ENCODE assay signal across 1 cellular context in the genomic region with DNA sequence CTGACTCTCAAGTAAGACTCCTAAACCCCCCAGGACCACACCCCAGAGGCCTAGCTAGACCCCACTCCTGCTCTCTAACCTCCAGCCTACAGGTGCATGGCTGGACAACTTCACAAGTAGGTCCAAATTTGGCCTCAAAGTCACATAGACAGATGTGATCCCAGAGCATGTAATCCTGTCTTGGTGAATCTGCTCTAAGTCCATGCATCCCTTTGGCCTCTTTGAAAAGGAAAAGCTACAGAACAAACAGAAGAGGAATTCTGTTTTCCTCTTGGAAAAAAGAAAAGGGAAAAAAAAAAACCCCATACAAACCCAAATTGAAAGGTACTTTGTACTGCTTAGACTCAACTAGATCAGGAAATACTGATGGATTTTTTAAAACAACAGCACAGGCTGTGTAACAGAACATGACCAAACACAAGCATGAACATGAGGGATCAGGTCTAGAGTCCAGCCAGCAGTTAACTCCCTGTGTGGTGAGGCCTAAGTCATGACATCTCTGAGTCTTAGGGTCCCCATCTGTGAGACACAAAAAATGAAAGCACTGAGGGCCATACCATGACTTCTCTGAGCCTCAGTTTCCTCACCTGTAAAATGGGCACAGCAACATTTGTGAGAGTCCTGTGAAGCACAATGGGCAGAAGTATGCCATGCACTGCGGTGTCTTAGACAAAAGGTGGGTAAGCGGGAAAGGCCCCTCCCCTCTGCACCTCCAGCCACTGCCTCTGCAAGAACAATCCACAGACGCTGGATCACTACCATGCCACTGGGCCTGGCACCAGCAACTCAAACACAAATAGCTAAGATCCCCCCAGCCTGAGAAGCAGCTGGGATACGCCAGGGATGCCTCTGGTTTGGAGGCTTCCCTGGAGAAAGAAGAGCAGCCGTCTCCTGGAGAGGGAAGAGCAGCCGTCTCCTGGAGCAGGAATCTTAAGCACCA.
A peak's percentile ranks its signal among the peaks of the same experiment; 100 is the strongest.
TF ChIP-seq lines count a peak whose summit lies in the region.

No MANE protein-coding gene starts in this region.

TF ChIP-seq in HepG2, 621 proteins besides CTCF, POLR2A, EP300 and RAD21 (continued from another document and continues in another):
- TF ChIP-seq, protein P1, sequence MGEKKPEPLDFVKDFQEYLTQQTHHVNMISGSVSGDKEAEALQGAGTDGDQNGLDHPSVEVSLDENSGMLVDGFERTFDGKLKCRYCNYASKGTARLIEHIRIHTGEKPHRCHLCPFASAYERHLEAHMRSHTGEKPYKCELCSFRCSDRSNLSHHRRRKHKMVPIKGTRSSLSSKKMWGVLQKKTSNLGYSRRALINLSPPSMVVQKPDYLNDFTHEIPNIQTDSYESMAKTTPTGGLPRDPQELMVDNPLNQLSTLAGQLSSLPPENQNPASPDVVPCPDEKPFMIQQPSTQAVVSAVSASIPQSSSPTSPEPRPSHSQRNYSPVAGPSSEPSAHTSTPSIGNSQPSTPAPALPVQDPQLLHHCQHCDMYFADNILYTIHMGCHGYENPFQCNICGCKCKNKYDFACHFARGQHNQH (CRISPR knock-in tag; IDR thresholded peaks at IDR 0.05) = 0 out of 2 replicates have a peak, but pooled peaks have one; percentile 22
- TF ChIP-seq ZNF772 (CRISPR knock-in tag; IDR thresholded peaks at IDR 0.05) (0 out of 2 replicates have a peak, but pooled peaks have one; percentile 7), ZNF652 (CRISPR knock-in tag; IDR thresholded peaks at IDR 0.05; ENCODE audit: borderline replicate concordance, low read depth) (peak; percentile 73), ZNF264 (CRISPR knock-in tag; IDR thresholded peaks at IDR 0.05) (peak; percentile 33), LCORL (IDR thresholded peaks at IDR 0.05) (0 out of 2 replicates have a peak, but pooled peaks have one; percentile 58), LCORL (CRISPR knock-in tag; IDR thresholded peaks at IDR 0.05) (peak; percentile 69), HDAC1 (CRISPR knock-in tag; IDR thresholded peaks at IDR 0.05) (peak; percentile 51; the same call in 1 of the 2 replicates), IRF2 (CRISPR knock-in tag; IDR thresholded peaks at IDR 0.05) (peak; percentile 37; the same call in 1 of the 2 replicates), ZNF138 (CRISPR knock-in tag; IDR thresholded peaks at IDR 0.05; ENCODE audit: low read depth) (0 out of 2 replicates have a peak, but pooled peaks have one; percentile 15), NR1H2 (CRISPR knock-in tag; IDR thresholded peaks at IDR 0.05; ENCODE audit: borderline replicate concordance, low read depth) (no peak), ZNF101 (CRISPR knock-in tag; IDR thresholded peaks at IDR 0.05; ENCODE audit: borderline replicate concordance, low read depth) (no peak; the same call in 1 of the 2 replicates), ASH2L (IDR thresholded peaks at IDR 0.05; ENCODE audit: insufficient read length, low read depth, low read length) (peak; percentile 20), ZSCAN21 (CRISPR knock-in tag; IDR thresholded peaks at IDR 0.05; ENCODE audit: borderline replicate concordance) (0 out of 2 replicates have a peak, but pooled peaks have one; percentile 48), ISL2 (CRISPR knock-in tag; IDR thresholded peaks at IDR 0.05) (peak; percentile 16; the same call in 1 of the 2 replicates), GFI1 (CRISPR knock-in tag; IDR thresholded peaks at IDR 0.05; ENCODE audit: borderline replicate concordance) (0 out of 2 replicates have a peak, but pooled peaks have one; percentile 36), ZBTB20 (CRISPR knock-in tag; IDR thresholded peaks at IDR 0.05; ENCODE audit: borderline replicate concordance, low read depth) (0 out of 2 replicates have a peak, but pooled peaks have one; percentile 22), ARID2 (CRISPR knock-in tag; IDR thresholded peaks at IDR 0.05; ENCODE audit: borderline replicate concordance) (0 out of 2 replicates have a peak, but pooled peaks have one; percentile 22), NRL (CRISPR knock-in tag; IDR thresholded peaks at IDR 0.05; ENCODE audit: borderline replicate concordance) (0 out of 2 replicates have a peak, but pooled peaks have one; percentile 62), CHD4 (IDR thresholded peaks at IDR 0.05; ENCODE audit: borderline replicate concordance, low read length) (peak; percentile 96)
- TF ChIP-seq, protein P2, sequence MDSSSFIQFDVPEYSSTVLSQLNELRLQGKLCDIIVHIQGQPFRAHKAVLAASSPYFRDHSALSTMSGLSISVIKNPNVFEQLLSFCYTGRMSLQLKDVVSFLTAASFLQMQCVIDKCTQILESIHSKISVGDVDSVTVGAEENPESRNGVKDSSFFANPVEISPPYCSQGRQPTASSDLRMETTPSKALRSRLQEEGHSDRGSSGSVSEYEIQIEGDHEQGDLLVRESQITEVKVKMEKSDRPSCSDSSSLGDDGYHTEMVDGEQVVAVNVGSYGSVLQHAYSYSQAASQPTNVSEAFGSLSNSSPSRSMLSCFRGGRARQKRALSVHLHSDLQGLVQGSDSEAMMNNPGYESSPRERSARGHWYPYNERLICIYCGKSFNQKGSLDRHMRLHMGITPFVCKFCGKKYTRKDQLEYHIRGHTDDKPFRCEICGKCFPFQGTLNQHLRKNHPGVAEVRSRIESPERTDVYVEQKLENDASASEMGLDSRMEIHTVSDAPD (CRISPR knock-in tag; IDR thresholded peaks at IDR 0.05) = 0 out of 2 replicates have a peak, but pooled peaks have one; percentile 23
- TF ChIP-seq, protein P3, sequence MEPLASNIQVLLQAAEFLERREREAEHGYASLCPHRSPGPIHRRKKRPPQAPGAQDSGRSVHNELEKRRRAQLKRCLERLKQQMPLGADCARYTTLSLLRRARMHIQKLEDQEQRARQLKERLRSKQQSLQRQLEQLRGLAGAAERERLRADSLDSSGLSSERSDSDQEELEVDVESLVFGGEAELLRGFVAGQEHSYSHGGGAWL (CRISPR knock-in tag; IDR thresholded peaks at IDR 0.05) = no peak
- TF ChIP-seq, protein P4, sequence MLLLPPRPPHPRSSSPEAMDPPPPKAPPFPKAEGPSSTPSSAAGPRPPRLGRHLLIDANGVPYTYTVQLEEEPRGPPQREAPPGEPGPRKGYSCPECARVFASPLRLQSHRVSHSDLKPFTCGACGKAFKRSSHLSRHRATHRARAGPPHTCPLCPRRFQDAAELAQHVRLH (CRISPR knock-in tag; IDR thresholded peaks at IDR 0.05; ENCODE audit: borderline replicate concordance, low read depth) = no peak
- TF ChIP-seq, protein P5, sequence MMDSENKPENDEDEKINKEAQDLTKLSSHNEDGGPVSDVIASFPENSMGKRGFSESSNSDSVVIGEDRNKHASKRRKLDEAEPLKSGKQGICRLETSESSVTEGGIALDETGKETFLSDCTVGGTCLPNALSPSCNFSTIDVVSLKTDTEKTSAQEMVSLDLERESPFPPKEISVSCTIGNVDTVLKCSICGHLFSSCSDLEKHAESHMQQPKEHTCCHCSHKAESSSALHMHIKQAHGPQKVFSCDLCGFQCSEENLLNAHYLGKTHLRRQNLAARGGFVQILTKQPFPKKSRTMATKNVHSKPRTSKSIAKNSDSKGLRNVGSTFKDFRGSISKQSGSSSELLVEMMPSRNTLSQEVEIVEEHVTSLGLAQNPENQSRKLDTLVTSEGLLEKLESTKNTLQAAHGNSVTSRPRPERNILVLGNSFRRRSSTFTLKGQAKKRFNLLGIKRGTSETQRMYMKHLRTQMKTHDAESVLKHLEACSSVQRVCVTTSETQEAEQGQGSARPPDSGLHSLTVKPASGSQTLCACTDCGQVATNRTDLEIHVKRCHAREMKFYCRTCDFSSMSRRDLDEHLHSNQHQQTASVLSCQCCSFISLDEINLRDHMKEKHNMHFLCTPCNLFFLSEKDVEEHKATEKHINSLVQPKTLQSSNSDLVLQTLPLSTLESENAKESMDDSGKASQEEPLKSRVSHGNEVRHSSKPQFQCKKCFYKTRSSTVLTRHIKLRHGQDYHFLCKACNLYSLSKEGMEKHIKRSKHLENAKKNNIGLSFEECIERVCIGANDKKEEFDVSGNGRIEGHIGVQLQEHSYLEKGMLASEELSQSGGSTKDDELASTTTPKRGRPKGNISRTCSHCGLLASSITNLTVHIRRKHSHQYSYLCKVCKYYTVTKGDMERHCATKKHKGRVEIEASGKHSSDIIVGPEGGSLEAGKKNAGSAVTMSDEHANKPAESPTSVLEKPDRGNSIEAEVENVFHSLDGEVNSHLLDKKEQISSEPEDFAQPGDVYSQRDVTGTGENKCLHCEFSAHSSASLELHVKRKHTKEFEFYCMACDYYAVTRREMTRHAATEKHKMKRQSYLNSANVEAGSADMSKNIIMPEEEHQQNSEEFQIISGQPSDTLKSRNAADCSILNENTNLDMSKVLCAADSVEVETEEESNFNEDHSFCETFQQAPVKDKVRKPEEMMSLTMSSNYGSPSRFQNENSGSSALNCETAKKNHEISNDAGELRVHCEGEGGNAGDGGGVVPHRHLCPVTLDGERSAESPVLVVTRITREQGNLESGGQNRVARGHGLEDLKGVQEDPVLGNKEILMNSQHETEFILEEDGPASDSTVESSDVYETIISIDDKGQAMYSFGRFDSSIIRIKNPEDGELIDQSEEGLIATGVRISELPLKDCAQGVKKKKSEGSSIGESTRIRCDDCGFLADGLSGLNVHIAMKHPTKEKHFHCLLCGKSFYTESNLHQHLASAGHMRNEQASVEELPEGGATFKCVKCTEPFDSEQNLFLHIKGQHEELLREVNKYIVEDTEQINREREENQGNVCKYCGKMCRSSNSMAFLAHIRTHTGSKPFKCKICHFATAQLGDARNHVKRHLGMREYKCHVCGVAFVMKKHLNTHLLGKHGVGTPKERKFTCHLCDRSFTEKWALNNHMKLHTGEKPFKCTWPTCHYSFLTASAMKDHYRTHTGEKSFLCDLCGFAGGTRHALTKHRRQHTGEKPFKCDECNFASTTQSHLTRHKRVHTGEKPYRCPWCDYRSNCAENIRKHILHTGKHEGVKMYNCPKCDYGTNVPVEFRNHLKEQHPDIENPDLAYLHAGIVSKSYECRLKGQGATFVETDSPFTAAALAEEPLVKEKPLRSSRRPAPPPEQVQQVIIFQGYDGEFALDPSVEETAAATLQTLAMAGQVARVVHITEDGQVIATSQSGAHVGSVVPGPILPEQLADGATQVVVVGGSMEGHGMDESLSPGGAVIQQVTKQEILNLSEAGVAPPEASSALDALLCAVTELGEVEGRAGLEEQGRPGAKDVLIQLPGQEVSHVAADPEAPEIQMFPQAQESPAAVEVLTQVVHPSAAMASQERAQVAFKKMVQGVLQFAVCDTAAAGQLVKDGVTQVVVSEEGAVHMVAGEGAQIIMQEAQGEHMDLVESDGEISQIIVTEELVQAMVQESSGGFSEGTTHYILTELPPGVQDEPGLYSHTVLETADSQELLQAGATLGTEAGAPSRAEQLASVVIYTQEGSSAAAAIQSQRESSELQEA (CRISPR knock-in tag; IDR thresholded peaks at IDR 0.05; ENCODE audit: not compliant biosample characterization) = no peak
- TF ChIP-seq, protein P6, sequence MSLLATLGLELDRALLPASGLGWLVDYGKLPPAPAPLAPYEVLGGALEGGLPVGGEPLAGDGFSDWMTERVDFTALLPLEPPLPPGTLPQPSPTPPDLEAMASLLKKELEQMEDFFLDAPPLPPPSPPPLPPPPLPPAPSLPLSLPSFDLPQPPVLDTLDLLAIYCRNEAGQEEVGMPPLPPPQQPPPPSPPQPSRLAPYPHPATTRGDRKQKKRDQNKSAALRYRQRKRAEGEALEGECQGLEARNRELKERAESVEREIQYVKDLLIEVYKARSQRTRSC (CRISPR knock-in tag; IDR thresholded peaks at IDR 0.05; ENCODE audit: low read depth) = no peak
- TF ChIP-seq, protein P7, sequence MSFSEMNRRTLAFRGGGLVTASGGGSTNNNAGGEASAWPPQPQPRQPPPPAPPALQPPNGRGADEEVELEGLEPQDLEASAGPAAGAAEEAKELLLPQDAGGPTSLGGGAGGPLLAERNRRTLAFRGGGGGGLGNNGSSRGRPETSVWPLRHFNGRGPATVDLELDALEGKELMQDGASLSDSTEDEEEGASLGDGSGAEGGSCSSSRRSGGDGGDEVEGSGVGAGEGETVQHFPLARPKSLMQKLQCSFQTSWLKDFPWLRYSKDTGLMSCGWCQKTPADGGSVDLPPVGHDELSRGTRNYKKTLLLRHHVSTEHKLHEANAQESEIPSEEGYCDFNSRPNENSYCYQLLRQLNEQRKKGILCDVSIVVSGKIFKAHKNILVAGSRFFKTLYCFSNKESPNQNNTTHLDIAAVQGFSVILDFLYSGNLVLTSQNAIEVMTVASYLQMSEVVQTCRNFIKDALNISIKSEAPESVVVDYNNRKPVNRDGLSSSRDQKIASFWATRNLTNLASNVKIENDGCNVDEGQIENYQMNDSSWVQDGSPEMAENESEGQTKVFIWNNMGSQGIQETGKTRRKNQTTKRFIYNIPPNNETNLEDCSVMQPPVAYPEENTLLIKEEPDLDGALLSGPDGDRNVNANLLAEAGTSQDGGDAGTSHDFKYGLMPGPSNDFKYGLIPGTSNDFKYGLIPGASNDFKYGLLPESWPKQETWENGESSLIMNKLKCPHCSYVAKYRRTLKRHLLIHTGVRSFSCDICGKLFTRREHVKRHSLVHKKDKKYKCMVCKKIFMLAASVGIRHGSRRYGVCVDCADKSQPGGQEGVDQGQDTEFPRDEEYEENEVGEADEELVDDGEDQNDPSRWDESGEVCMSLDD (CRISPR knock-in tag; IDR thresholded peaks at IDR 0.05; ENCODE audit: borderline replicate concordance) = no peak
- TF ChIP-seq, protein P8, sequence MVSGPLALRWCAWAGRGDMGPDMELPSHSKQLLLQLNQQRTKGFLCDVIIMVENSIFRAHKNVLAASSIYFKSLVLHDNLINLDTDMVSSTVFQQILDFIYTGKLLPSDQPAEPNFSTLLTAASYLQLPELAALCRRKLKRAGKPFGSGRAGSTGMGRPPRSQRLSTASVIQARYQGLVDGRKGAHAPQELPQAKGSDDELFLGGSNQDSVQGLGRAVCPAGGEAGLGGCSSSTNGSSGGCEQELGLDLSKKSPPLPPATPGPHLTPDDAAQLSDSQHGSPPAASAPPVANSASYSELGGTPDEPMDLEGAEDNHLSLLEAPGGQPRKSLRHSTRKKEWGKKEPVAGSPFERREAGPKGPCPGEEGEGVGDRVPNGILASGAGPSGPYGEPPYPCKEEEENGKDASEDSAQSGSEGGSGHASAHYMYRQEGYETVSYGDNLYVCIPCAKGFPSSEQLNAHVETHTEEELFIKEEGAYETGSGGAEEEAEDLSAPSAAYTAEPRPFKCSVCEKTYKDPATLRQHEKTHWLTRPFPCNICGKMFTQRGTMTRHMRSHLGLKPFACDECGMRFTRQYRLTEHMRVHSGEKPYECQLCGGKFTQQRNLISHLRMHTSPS (CRISPR knock-in tag; IDR thresholded peaks at IDR 0.05; ENCODE audit: low read depth) = peak; percentile 47; the same call in 1 of the 2 replicates
